In genomic region chr3:71944482-71944881, GRCh38 we compare ENCODE assay signal across 20 cellular contexts.
"Had no signal": no experiment of that assay in that cellular context is flagged by ENCODE, and none has a peak within 500 bp of the region (broad histone marks: within the 10 kb centered on the region; RNA-seq: fewer than 3 reads in every experiment).

No MANE protein-coding gene starts in this region.

- H3K27ac Mint-ChIP-seq: activated naive CD4-positive, alpha-beta T cell treated with anti-CD3 and anti-CD28 coated beads, Interleukin-2, amount 50 U/mL, for 24 hours; activated T-cell treated with anti-CD3 and anti-CD28 coated beads, Interleukin-2, amount 50 U/mL, for 24 hours; memory B cell; natural killer cell; stimulated activated effector memory CD8-positive, alpha-beta T cell treated with anti-CD3 and anti-CD28 coated beads, Interleukin-12 subunit alpha, Interleukin-12 subunit beta, amount 100 ng/mL, for 72 hours had no signal

- H3K27me3 ChIP-seq: body of pancreas, gastrocnemius medialis, vagina had no signal

- H3K4me3 ChIP-seq: body of pancreas, coronary artery, gastrocnemius medialis, heart right ventricle, left ventricle myocardium inferior, smooth muscle cell, tibial nerve, vagina had no signal

- H3K4me1 ChIP-seq: body of pancreas, gastrocnemius medialis, heart right ventricle, tibial nerve, vagina had no signal

- H3K9me3 ChIP-seq: body of pancreas, gastrocnemius medialis, left ventricle myocardium inferior, vagina had no signal

- H3K9me3 Mint-ChIP-seq: activated naive CD4-positive, alpha-beta T cell treated with anti-CD3 and anti-CD28 coated beads, Interleukin-2, amount 50 U/mL, for 24 hours; activated T-cell treated with anti-CD3 and anti-CD28 coated beads, Interleukin-2, amount 50 U/mL, for 24 hours; natural killer cell had no signal

- H3K36me3 Mint-ChIP-seq: activated naive CD4-positive, alpha-beta T cell treated with anti-CD3 and anti-CD28 coated beads, Interleukin-2, amount 50 U/mL, for 24 hours; memory B cell; natural killer cell; stimulated activated effector memory CD8-positive, alpha-beta T cell treated with anti-CD3 and anti-CD28 coated beads, Interleukin-12 subunit alpha, Interleukin-12 subunit beta, amount 100 ng/mL, for 72 hours had no signal

- H3K4me3 Mint-ChIP-seq: activated naive CD4-positive, alpha-beta T cell treated with anti-CD3 and anti-CD28 coated beads, Interleukin-2, amount 50 U/mL, for 24 hours; activated T-cell treated with anti-CD3 and anti-CD28 coated beads, Interleukin-2, amount 50 U/mL, for 24 hours; memory B cell; natural killer cell; stimulated activated effector memory CD8-positive, alpha-beta T cell treated with anti-CD3 and anti-CD28 coated beads, Interleukin-12 subunit alpha, Interleukin-12 subunit beta, amount 100 ng/mL, for 72 hours had no signal

- DNase-seq: activated effector memory CD4-positive, alpha-beta T cell treated with Interleukin-2 at 50 U/mL for 16 hours; activated T-cell treated with anti-CD3 and anti-CD28 coated beads, Interleukin-2, amount 50 U/mL, for 24 hours; central memory CD4-positive, alpha-beta T cell; effector memory CD4-positive, alpha-beta T cell; gastrocnemius medialis; heart right ventricle; islet precursor cell; left ventricle myocardium inferior; natural killer cell; right cardiac atrium had no signal

- ATAC-seq: activated CD4-positive, CD25-positive, alpha-beta regulatory T cell treated with anti-CD3 and anti-CD28 coated beads, Interleukin-2, amount 50 U/mL, for 24 hours; body of pancreas; gastrocnemius medialis; heart right ventricle; natural killer cell; right cardiac atrium; stimulated activated effector memory CD8-positive, alpha-beta T cell treated with anti-CD3 and anti-CD28 coated beads, Interleukin-12 subunit alpha, Interleukin-12 subunit beta, amount 100 ng/mL, for 72 hours had no signal

- H3K4me1 Mint-ChIP-seq: activated naive CD4-positive, alpha-beta T cell treated with anti-CD3 and anti-CD28 coated beads, Interleukin-2, amount 50 U/mL, for 24 hours; memory B cell; natural killer cell; stimulated activated effector memory CD8-positive, alpha-beta T cell treated with anti-CD3 and anti-CD28 coated beads, Interleukin-12 subunit alpha, Interleukin-12 subunit beta, amount 100 ng/mL, for 72 hours had no signal

- H3K36me3 ChIP-seq: gastrocnemius medialis, heart right ventricle, left ventricle myocardium inferior, tibial nerve, vagina had no signal

- H3K27ac ChIP-seq: body of pancreas, coronary artery, epithelial cell of prostate, gastrocnemius medialis, heart right ventricle, left ventricle myocardium inferior, tibial nerve, vagina had no signal
